ENCODE assay signal across 8 cellular contexts in genomic region chr10:102066421-102067068, GRCh38. TPM values are rescaled to one million over a fixed set of nuclear protein-coding genes. Genes with fewer than 3 reads are reported as not detected.
DNase-seq lines count a peak whose midpoint lies in the region; ATAC-seq and TF ChIP-seq lines count a peak whose summit lies in the region.

No MANE protein-coding gene starts in this region.

- 84% methylated on average over 15 of the region's 15 CpGs for WGBS in heart right ventricle, 2 donors

- ATAC-seq in heart right ventricle (no peak), Right ventricle myocardium inferior (no peak), memory B cell (ENCODE audit: low read depth) (no peak)

- DNase-seq in heart right ventricle (no peak), Right ventricle myocardium inferior (ENCODE audit: missing footprints) (no peak), memory B cell (ENCODE audit: low spot score in 2 of 2) (no peak), uterus (peak in 1 of 2 donors; percentile 17), head of caudate nucleus (no peak)
- no peak for DNase-seq in activated naive CD8-positive, alpha-beta T cell treated with anti-CD3 and anti-CD28 coated beads for 36 hours
- no peak for DNase-seq in stimulated activated CD4-positive, alpha-beta T cell treated with anti-CD3 and anti-CD28 coated beads, Interleukin-1b, Interleukin-23, amount 100 ng/mL, for 48 hours
- no peak for DNase-seq in central memory CD4-positive, alpha-beta T cell

- H3K4me1 ChIP-seq in heart right ventricle (peaks cover 10 to 45% (median 33%) of the 10 kb centered on the region in 9 donors), uterus (peaks cover 0 to 17% of the 10 kb centered on the region in 2 donors)

- H3K27me3 ChIP-seq in heart right ventricle (no peaks in the 10 kb centered on the region), uterus (no peaks in the 10 kb centered on the region)

- H3K4me3 ChIP-seq in heart right ventricle, result peak overlapping the region in 9 of 10 donors; percentile 79 to 96 (median 86)
- peak overlapping the region; percentile 39 to 89 for H3K4me3 ChIP-seq in uterus

- H3K4me1 Mint-ChIP-seq in activated naive CD8-positive, alpha-beta T cell treated with anti-CD3 and anti-CD28 coated beads for 36 hours, result peaks cover 21% of the 10 kb centered on the region
- peaks cover 21% of the 10 kb centered on the region for H3K4me1 Mint-ChIP-seq in memory B cell

- H3K9me3 Mint-ChIP-seq in activated naive CD8-positive, alpha-beta T cell treated with anti-CD3 and anti-CD28 coated beads for 36 hours, result no peaks in the 10 kb centered on the region
- H3K9me3 Mint-ChIP-seq in memory B cell, result no peaks in the 10 kb centered on the region

- intact Hi-C loops in heart right ventricle (cut with DNase I) (loop anchor here in 2 of 10 donors (5.0 kb wide), 3 partner anchors 46 to 224 kb away; partner anchors contain the start of gene KCNIP2 (in 1 of the 2)), Right ventricle myocardium inferior (cut with DNase I) (loop anchor here (5.0 kb wide), 2 partner anchors 51 to 229 kb away; no protein-coding TSS in a partner anchor), uterus (cut with DNase I; ENCODE audit: low total_unique reads) (no loop called here), head of caudate nucleus (cut with DNase I) (loop anchor here (2.0 kb wide), 1 partner anchor 52 kb away; no protein-coding TSS in a partner anchor)

- no peaks in the 10 kb centered on the region for H3K27me3 Mint-ChIP-seq in activated naive CD8-positive, alpha-beta T cell treated with anti-CD3 and anti-CD28 coated beads for 36 hours
- H3K27me3 Mint-ChIP-seq in memory B cell, result no peaks in the 10 kb centered on the region

- peak overlapping the region; percentile 87 for H3K4me3 Mint-ChIP-seq in activated naive CD8-positive, alpha-beta T cell treated with anti-CD3 and anti-CD28 coated beads for 36 hours
- peak overlapping the region; percentile 97 for H3K4me3 Mint-ChIP-seq in memory B cell

- H3K27ac ChIP-seq in heart right ventricle, result peak overlapping the region in 7 of 10 donors; percentile 91 to 97 (median 93)
- peak overlapping the region in 1 of 2 donors; percentile 94 for H3K27ac ChIP-seq in uterus

- TF ChIP-seq POLR2A in uterus (IDR thresholded peaks at IDR 0.05), result no peak

- peaks cover 0 to 20% (median 0%) of the 10 kb centered on the region in 9 donors for H3K36me3 ChIP-seq in heart right ventricle
- no peaks in the 10 kb centered on the region for H3K36me3 ChIP-seq in uterus

- H3K9me3 ChIP-seq in heart right ventricle (no peaks in the 10 kb centered on the region), uterus (no peaks in the 10 kb centered on the region)

- H3K36me3 Mint-ChIP-seq in activated naive CD8-positive, alpha-beta T cell treated with anti-CD3 and anti-CD28 coated beads for 36 hours, result peaks cover 6% of the 10 kb centered on the region
- peaks cover 2% of the 10 kb centered on the region for H3K36me3 Mint-ChIP-seq in memory B cell

- TF ChIP-seq CTCF in heart right ventricle (IDR thresholded peaks at IDR 0.05) (no peak), uterus (IDR thresholded peaks at IDR 0.05) (no peak)

- peak overlapping the region; percentile 84 for H3K27ac Mint-ChIP-seq in activated naive CD8-positive, alpha-beta T cell treated with anti-CD3 and anti-CD28 coated beads for 36 hours
- H3K27ac Mint-ChIP-seq in memory B cell, result peak overlapping the region; percentile 37

RNA-seq across cellular contexts. Expression of gene HPS6, which starts 1.4 kb away (rescaled TPM):
- total RNA-seq in heart right ventricle (10 to 100 TPM in 7 of 10 donors, 1 to 10 TPM in 3; 8.2 to 13.6 (median 11.1) TPM), Right ventricle myocardium inferior (11.0 TPM), uterus (10 to 100 TPM in 3 of 4 donors, 1 to 10 TPM in 1; 3.8 to 28.4 (median 15.6) TPM)
- polyA plus RNA-seq in heart right ventricle, result 1 to 10 TPM; 8.3 to 9.7 TPM
- 10 to 100 TPM; 21.2 to 21.3 TPM for total RNA-seq in activated naive CD8-positive, alpha-beta T cell treated with anti-CD3 and anti-CD28 coated beads for 36 hours

RNA-seq across cellular contexts. Expression of gene ARMH3, which starts 10.6 kb away (rescaled TPM):
- total RNA-seq in heart right ventricle, result 10 to 100 TPM; 45.0 to 96.8 (median 59.5) TPM
- 10 to 100 TPM; 24.1 to 34.8 TPM for polyA plus RNA-seq in heart right ventricle
- 51.9 TPM for total RNA-seq in Right ventricle myocardium inferior
- total RNA-seq in activated naive CD8-positive, alpha-beta T cell treated with anti-CD3 and anti-CD28 coated beads for 36 hours, result 10 to 100 TPM; 21.5 to 21.9 TPM
- 10 to 100 TPM; 10.6 to 29.8 (median 20.9) TPM for total RNA-seq in uterus

RNA-seq across cellular contexts. Expression of gene LDB1, which starts 53.6 kb away (rescaled TPM):
- total RNA-seq in heart right ventricle (10 to 100 TPM; 39.2 to 63.8 (median 56.3) TPM), Right ventricle myocardium inferior (56.5 TPM), uterus (100 to 1,000 TPM in 1 of 4 donors, 10 to 100 TPM in 3; 17.4 to 121 (median 43.8) TPM)
- polyA plus RNA-seq in heart right ventricle, result 10 to 100 TPM; 21.9 to 22.9 TPM
- 10 to 100 TPM; 68.0 to 71.5 TPM for total RNA-seq in activated naive CD8-positive, alpha-beta T cell treated with anti-CD3 and anti-CD28 coated beads for 36 hours
